1 cellular context compared by ENCODE assay signal in the genomic region with DNA sequence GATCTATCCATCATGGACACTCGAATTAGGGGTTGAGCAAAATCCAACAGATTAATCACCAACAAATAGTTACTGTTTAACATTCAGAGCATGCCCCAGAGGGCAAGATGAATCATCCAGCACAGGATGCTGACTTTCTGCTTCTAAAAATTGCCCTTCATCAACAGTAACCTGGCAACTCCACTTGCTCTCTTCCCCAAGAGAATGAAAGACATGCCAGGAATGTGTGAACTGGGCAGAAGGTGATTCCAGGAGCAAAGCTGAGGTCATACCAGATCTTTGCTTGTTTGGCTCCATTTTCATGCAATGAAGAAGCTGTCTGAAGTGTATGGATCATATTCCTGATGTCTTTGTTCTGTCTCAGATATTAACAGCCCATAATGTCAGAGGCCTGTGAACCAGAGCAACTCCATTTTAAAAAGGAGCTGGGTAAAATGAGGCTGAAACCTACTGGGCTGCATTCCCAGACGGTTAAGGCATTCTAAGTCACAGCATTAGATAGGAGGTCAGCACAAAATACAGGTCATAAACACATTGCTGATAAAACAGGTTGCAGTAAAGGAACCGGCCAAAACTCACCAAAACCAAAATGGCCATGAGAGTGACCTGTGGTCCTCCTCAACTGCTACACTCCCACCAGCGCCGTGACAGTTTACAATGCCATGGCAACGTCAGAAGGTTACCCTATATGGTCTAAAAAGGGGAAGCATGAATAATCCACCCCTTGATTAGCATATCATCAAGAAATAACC.
TF ChIP-seq lines count a peak whose summit lies in the region.

No MANE protein-coding gene starts in this region.

TF ChIP-seq in HEK293, 187 proteins besides CTCF, POLR2A, EP300 and RAD21 (continued from another document):
- TF ChIP-seq PRDM4 (tag by site-specific recombination; IDR thresholded peaks at IDR 0.05): no peak
- TF ChIP-seq KLF8 (tag by site-specific recombination; IDR thresholded peaks at IDR 0.05): peak; percentile 42; the same call in 1 of the 2 replicates
- no peak for TF ChIP-seq ZFP37 (tag by site-specific recombination; IDR thresholded peaks at IDR 0.05)
- TF ChIP-seq ZNF664 (tag by site-specific recombination; IDR thresholded peaks at IDR 0.05): no peak
- no peak for TF ChIP-seq ZNF785 (tag by site-specific recombination; IDR thresholded peaks at IDR 0.05)
- TF ChIP-seq ZNF501 (tag by site-specific recombination; IDR thresholded peaks at IDR 0.05): no peak
- no peak for TF ChIP-seq ZNF266 (tag by site-specific recombination; IDR thresholded peaks at IDR 0.05; ENCODE audit: low read depth)
TF ChIP-seq in HEK293: peak in this region for 16.
